In genomic region chr12:94615284-94616216, GRCh38 we compare ENCODE assay signal across 10 cellular contexts. TPM values are rescaled to one million over a fixed set of nuclear protein-coding genes. Genes with fewer than 3 reads are reported as not detected.
DNase-seq lines count a peak whose midpoint lies in the region; ATAC-seq and TF ChIP-seq lines count a peak whose summit lies in the region.
"Had no signal": no experiment of that assay in that cellular context is flagged by ENCODE, and none has a peak within 500 bp of the region (broad histone marks: within the 10 kb centered on the region; RNA-seq: fewer than 3 reads in every experiment).

No MANE protein-coding gene starts in this region.

- 23 to 26% methylated on average over 14 of the region's 14 CpGs for WGBS in esophagus, 2 donors
- 51 to 70% (median 62%) methylated on average over 14 of the region's 14 CpGs for WGBS in spleen, 5 donors

- intact Hi-C loops in PC-3 (cut with micrococcal nuclease) (loop anchor here (2.0 to 5.0 kb wide), 3 partner anchors 21 to 53 kb away; no protein-coding TSS in a partner anchor), spleen (cut with DNase I; ENCODE audit: low total_unique reads) (no loop called here)

- H3K9ac ChIP-seq in PC-3 (ENCODE audit: low read length) = peak overlapping the region; percentile 76

- H3K9me3 ChIP-seq in PC-3 (ENCODE audit: low read length) (no peaks in the 10 kb centered on the region), esophagus (ENCODE audit: control insufficient read depth in 2 of 2, insufficient read depth in 1 of 2, low read depth in 1 of 2, low read length in 1 of 2) (no peaks in the 10 kb centered on the region), spleen (no peaks in the 10 kb centered on the region)

- H3K36me3 ChIP-seq in PC-3 (ENCODE audit: low read depth, low read length) (no peaks in the 10 kb centered on the region), esophagus (ENCODE audit: control insufficient read depth in 2 of 2, insufficient read depth in 2 of 2, low read length in 1 of 2) (no peaks in the 10 kb centered on the region), spleen (no peaks in the 10 kb centered on the region)

- CTCF ChIA-PET in PC-3 (lab: Charles Lee) = no interaction called here

- TF ChIP-seq CTCF in PC-3 (conservative IDR thresholded peaks at IDR 0.05; ENCODE audit: low read depth, low read length) = no peak
- TF ChIP-seq CTCF in spleen (IDR thresholded peaks at IDR 0.05 in 8 of 11, conservative IDR thresholded peaks at IDR 0.05 in 3 of 11) = no peak

- H3K27me3 ChIP-seq in PC-3 (ENCODE audit: low read length) = no peaks in the 10 kb centered on the region
- H3K27me3 ChIP-seq in esophagus (ENCODE audit: control insufficient read depth in 1 of 2, insufficient read depth in 2 of 2, low read length in 2 of 2) = no peaks in the 10 kb centered on the region
- no peaks in the 10 kb centered on the region for H3K27me3 ChIP-seq in spleen (replicated peaks in 1 of 7)

- ATAC-seq in PC-3 = peak; percentile 52
- ATAC-seq in HG03342 (IDR thresholded peaks at IDR 0.05; ENCODE audit: unreplicated experiment) = no peak
- ATAC-seq in HG02981 (IDR thresholded peaks at IDR 0.05; ENCODE audit: unreplicated experiment) = no peak

- BruUV-seq in PC-3 (replicated peaks; lab: Mats Ljungman, UMichigan) = TSS peak; percentile 46

- no peaks in the 10 kb centered on the region for H4K20me1 ChIP-seq in PC-3 (ENCODE audit: low read length)

- TF ChIP-seq POLR2A in spleen (IDR thresholded peaks at IDR 0.05) = no peak

- peaks cover 32% of the 10 kb centered on the region for H3K79me2 ChIP-seq in PC-3 (ENCODE audit: low read length)

- H3F3A ChIP-seq in PC-3 (ENCODE audit: low read length, unreplicated experiment) = peaks cover 4% of the 10 kb centered on the region

- peak overlapping the region; percentile 72 for H2AFZ ChIP-seq in PC-3 (ENCODE audit: low read length)

- POLR2A ChIA-PET in PC-3 (lab: Charles Lee; ENCODE audit: unreplicated experiment) = interaction anchor here (0.5 kb wide), 1 partner anchor 205 kb away, joined by 3 read pairs; no protein-coding TSS in a partner anchor

- H3K9me2 ChIP-seq in PC-3 (replicated peaks; ENCODE audit: low read length) = no peaks in the 10 kb centered on the region

- DNase-seq in AG08396 (ENCODE audit: low spot score) (peak; percentile 10), PC-3 (peak; percentile 90), mucosa of gallbladder (ENCODE audit: low spot score) (peak; percentile 58), spleen (no peak)
- DNase-seq in stimulated activated naive CD4-positive, alpha-beta T cell treated with Interleukin-2 at 50 U/mL for 16 hours (lab: John Stamatoyannopoulos, UW) = no peak
- DNase-seq: activated naive CD4-positive, alpha-beta T cell; DND-41 had no signal

- peaks cover 60% of the 10 kb centered on the region for H3K4me1 ChIP-seq in PC-3 (ENCODE audit: insufficient read depth, low read length)
- peaks cover 2 to 11% of the 10 kb centered on the region in 2 donors for H3K4me1 ChIP-seq in esophagus (ENCODE audit: control insufficient read depth in 2 of 2, insufficient read depth in 2 of 2, low read length in 1 of 2)
- H3K4me1 ChIP-seq in spleen = peaks cover 0 to 32% (median 15%) of the 10 kb centered on the region in 6 donors

- peak overlapping the region; percentile 93 for H3K4me2 ChIP-seq in PC-3 (ENCODE audit: low read length)

- H3K27ac ChIP-seq in PC-3 (ENCODE audit: low read length) = peak overlapping the region; percentile 99
- H3K27ac ChIP-seq in esophagus (ENCODE audit: low read depth in 2 of 2, low read length in 1 of 2) = peak overlapping the region; percentile 58 to 72
- H3K27ac ChIP-seq in spleen = peak overlapping the region in 3 of 8 donors; percentile 22 to 32 (median 30)

- peak overlapping the region; percentile 62 for H3K4me3 ChIP-seq in PC-3 (ENCODE audit: low read length)
- H3K4me3 ChIP-seq in esophagus (ENCODE audit: low read depth in 1 of 2, low read length in 2 of 2) = peak overlapping the region in 1 of 2 donors; percentile 20
- H3K4me3 ChIP-seq in spleen = no peak overlapping the region

RNA-seq across cellular contexts. Expression of gene TMCC3, which starts 34.8 kb away (rescaled TPM):
- total RNA-seq in PC-3 (2014; rRNA removed) (4.7 and 6.5 TPM in 2 replicates), mucosa of gallbladder (6.1 TPM), spleen (10 to 100 TPM; 23.7 to 41.3 (median 29.4) TPM)
- polyA plus RNA-seq in esophagus (1 to 10 TPM; 2.5 to 3.0 TPM), spleen (1 to 10 TPM; 2.9 to 5.4 (median 3.2) TPM)

Comparison
In these comparisons a context has a peak if more than half of its experiments do, and no peak if none do; other contexts are left out.
1. DNase-seq: peak in AG08396 (single experiment), PC-3 (single experiment) and mucosa of gallbladder (single experiment); none in spleen (single experiment) and stimulated activated naive CD4-positive, alpha-beta T cell treated with Interleukin-2 at 50 U/mL for 16 hours (single experiment).